In genomic region chr10:34489973-34490372, GRCh38 we compare ENCODE assay signal across 1 cellular context.
TF ChIP-seq lines count a peak whose summit lies in the region.

No MANE protein-coding gene starts in this region.

TF ChIP-seq in WTC11, 78 proteins besides CTCF, POLR2A, EP300 and RAD21 (continued from another document):
- no peak for TF ChIP-seq AFF4 (CRISPR knock-in tag; IDR thresholded peaks at IDR 0.05; ENCODE audit: borderline replicate concordance)
